In genomic region chr19:19185853-19186728, GRCh38 we compare ENCODE assay signal across 8 cellular contexts. TPM values are rescaled to one million over a fixed set of nuclear protein-coding genes. Genes with fewer than 3 reads are reported as not detected.
DNase-seq lines count a peak whose midpoint lies in the region; ATAC-seq and TF ChIP-seq lines count a peak whose summit lies in the region.

No MANE protein-coding gene starts in this region.

- peaks cover 16% of the 10 kb centered on the region for H3K4me1 ChIP-seq in CD4-positive, CD25-positive, alpha-beta regulatory T cell (ENCODE audit: control insufficient read depth, insufficient read depth, low read length, poor library complexity, severe bottlenecking)
- H3K4me1 ChIP-seq in SK-N-SH (ENCODE audit: control insufficient read depth in 1 of 2, insufficient read depth in 2 of 2, low read depth in 1 of 2, low read length in 1 of 2), result peaks cover 6 to 8% of the 10 kb centered on the region in 2 experiments; a peak in 2 of 4 replicates

- no peaks in the 10 kb centered on the region for H3K27me3 ChIP-seq in CD4-positive, CD25-positive, alpha-beta regulatory T cell (ENCODE audit: control insufficient read depth, insufficient read depth, low read length)
- H3K27me3 ChIP-seq in HL-60 (ENCODE audit: insufficient read depth, poor library complexity, severe bottlenecking) (no peaks in the 10 kb centered on the region), SK-N-SH (ENCODE audit: insufficient read depth) (no peaks in the 10 kb centered on the region)

- ATAC-seq in CD4-positive, CD25-positive, alpha-beta regulatory T cell (ENCODE audit: low read depth in 2 of 2), result peak; percentile 77 to 84
- ATAC-seq in GM21619 (IDR thresholded peaks at IDR 0.05; ENCODE audit: unreplicated experiment), result no peak
- no peak for ATAC-seq in HG03095 (IDR thresholded peaks at IDR 0.05; ENCODE audit: unreplicated experiment)

- no peaks in the 10 kb centered on the region for H3F3A ChIP-seq in SK-N-SH (replicated peaks; ENCODE audit: insufficient read depth)

- POLR2A ChIA-PET in SK-N-SH (lab: Yijun Ruan, JAX), result no interaction called here

- TF ChIP-seq RAD21 in SK-N-SH (IDR thresholded peaks at IDR 0.05; ENCODE audit: low read length), result peak; percentile 67

- TF ChIP-seq EP300 in SK-N-SH (IDR thresholded peaks at IDR 0.05; ENCODE audit: borderline replicate concordance in 1 of 2, low read depth in 1 of 2, low read length in 1 of 2), result no peak

- H2AFZ ChIP-seq in SK-N-SH (ENCODE audit: low read depth), result no peak overlapping the region

- no peaks in the 10 kb centered on the region for H4K20me1 ChIP-seq in SK-N-SH (ENCODE audit: insufficient read depth)

- H3K9ac ChIP-seq in SK-N-SH, result no peak overlapping the region

- no peaks in the 10 kb centered on the region for H3K9me3 Mint-ChIP-seq in CD4-positive, CD25-positive, alpha-beta regulatory T cell
- peaks cover 3% of the 10 kb centered on the region for H3K9me3 Mint-ChIP-seq in activated naive CD4-positive, alpha-beta T cell treated with anti-CD3 and anti-CD28 coated beads for 36 hours

- TF ChIP-seq CTCF in HL-60 (IDR thresholded peaks at IDR 0.05; ENCODE audit: insufficient read depth, low read length), result no peak
- TF ChIP-seq CTCF in SK-N-SH (IDR thresholded peaks at IDR 0.05), result peak; percentile 72

- H3K4me1 Mint-ChIP-seq in CD4-positive, CD25-positive, alpha-beta regulatory T cell, result peaks cover 0 to 38% (median 23%) of the 10 kb centered on the region in 4 donors
- peaks cover 33% of the 10 kb centered on the region for H3K4me1 Mint-ChIP-seq in activated naive CD4-positive, alpha-beta T cell treated with anti-CD3 and anti-CD28 coated beads for 36 hours (ENCODE audit: low read depth)

- H3K4me2 ChIP-seq in SK-N-SH, result no peak overlapping the region

- peak overlapping the region in 2 of 3 donors; percentile 12 to 44 for H3K27ac Mint-ChIP-seq in CD4-positive, CD25-positive, alpha-beta regulatory T cell
- peak overlapping the region; percentile 34 for H3K27ac Mint-ChIP-seq in activated naive CD4-positive, alpha-beta T cell treated with anti-CD3 and anti-CD28 coated beads for 36 hours

- CTCF ChIA-PET in SK-N-SH (lab: Yijun Ruan, JAX), result interaction anchor here (0.6 to 5.5 kb wide), 11 partner anchors 9 to 305 kb away, joined by 3 to 27 read pairs (median 4); no protein-coding TSS in a partner anchor
- CTCF ChIA-PET in activated naive CD4-positive, alpha-beta T cell treated with anti-CD3 and anti-CD28 coated beads for 36 hours (lab: Charles Lee), result interaction anchor here (0.5 to 2.5 kb wide), 7 partner anchors 9 to 213 kb away, joined by 3 to 10 read pairs (median 3); partner anchors contain the start of gene NR2C2AP

- H3K9me2 ChIP-seq in SK-N-SH, result no peaks in the 10 kb centered on the region

- H3K27ac ChIP-seq in CD4-positive, CD25-positive, alpha-beta regulatory T cell (ENCODE audit: insufficient read depth, low read length, poor library complexity, severe bottlenecking), result no peak overlapping the region
- peak overlapping the region; percentile 92 for H3K27ac ChIP-seq in HL-60 (replicated peaks)
- H3K27ac ChIP-seq in SK-N-SH (ENCODE audit: low read depth in 2 of 2, low read length in 1 of 2), result no peak overlapping the region

- DNase-seq in CD4-positive, CD25-positive, alpha-beta regulatory T cell, result peak; percentile 46 to 69 (median 60)
- DNase-seq in HL-60 (ENCODE audit: low read depth in 1 of 2, low spot score in 1 of 2) (peak; percentile 92 to 95), SK-N-SH (peak; percentile 83), iPS-NIHi7 (ENCODE audit: extremely low spot score) (peak; percentile 86)
- peak; percentile 68 for DNase-seq in activated naive CD4-positive, alpha-beta T cell treated with anti-CD3 and anti-CD28 coated beads for 36 hours
- peak; percentile 41 to 69 (median 43) for DNase-seq in stimulated activated CD4-positive, alpha-beta T cell treated with anti-CD3 and anti-CD28 coated beads, TNF-alpha, amount 100 ng/mL, for 48 hours (ENCODE audit: low read depth in 3 of 3)

- H3K36me3 Mint-ChIP-seq in CD4-positive, CD25-positive, alpha-beta regulatory T cell, result peaks cover 19% of the 10 kb centered on the region
- peaks cover 18% of the 10 kb centered on the region for H3K36me3 Mint-ChIP-seq in activated naive CD4-positive, alpha-beta T cell treated with anti-CD3 and anti-CD28 coated beads for 36 hours (ENCODE audit: low read depth)

- H3K4me3 ChIP-seq in CD4-positive, CD25-positive, alpha-beta regulatory T cell (ENCODE audit: low read depth, low read length), result no peak overlapping the region
- H3K4me3 ChIP-seq in HL-60 (replicated peaks; ENCODE audit: insufficient read depth, low read length) (no peak overlapping the region), SK-N-SH (ENCODE audit: low read depth in 2 of 2, low read length in 1 of 2) (no peak overlapping the region; a peak in 1 of 4 replicates)

- peak overlapping the region in 2 of 4 donors; percentile 68 to 75 for H3K4me3 Mint-ChIP-seq in CD4-positive, CD25-positive, alpha-beta regulatory T cell
- no peak overlapping the region for H3K4me3 Mint-ChIP-seq in activated naive CD4-positive, alpha-beta T cell treated with anti-CD3 and anti-CD28 coated beads for 36 hours

- H3K27me3 Mint-ChIP-seq in CD4-positive, CD25-positive, alpha-beta regulatory T cell, result no peaks in the 10 kb centered on the region
- no peaks in the 10 kb centered on the region for H3K27me3 Mint-ChIP-seq in activated naive CD4-positive, alpha-beta T cell treated with anti-CD3 and anti-CD28 coated beads for 36 hours (ENCODE audit: low read depth)

- 68% methylated on average over 5 of the region's 9 CpGs for WGBS in SK-N-SH (ENCODE audit: low lambda C conversion rate)

- intact Hi-C loops in activated naive CD4-positive, alpha-beta T cell treated with anti-CD3 and anti-CD28 coated beads for 36 hours (cut with micrococcal nuclease), result loop anchor here (1.0 kb wide), 2 partner anchors 39 to 175 kb away; no protein-coding TSS in a partner anchor

- H3K9me3 ChIP-seq in CD4-positive, CD25-positive, alpha-beta regulatory T cell (ENCODE audit: control insufficient read depth in 2 of 2, low read length in 2 of 2), result no peaks in the 10 kb centered on the region
- H3K9me3 ChIP-seq in SK-N-SH, result no peaks in the 10 kb centered on the region

- peaks cover 34% of the 10 kb centered on the region for H3K79me2 ChIP-seq in SK-N-SH (ENCODE audit: insufficient read depth)

- peaks cover 20% of the 10 kb centered on the region for H3K36me3 ChIP-seq in CD4-positive, CD25-positive, alpha-beta regulatory T cell (ENCODE audit: control insufficient read depth, insufficient read depth, low read length)
- H3K36me3 ChIP-seq in SK-N-SH (replicated peaks in 1 of 2; ENCODE audit: control insufficient read depth in 1 of 2, insufficient read depth in 2 of 2, low read length in 1 of 2), result peaks cover 0 to 8% of the 10 kb centered on the region in 2 experiments

TF ChIP-seq in SK-N-SH, 30 proteins besides CTCF, POLR2A, EP300 and RAD21:
- TF ChIP-seq FOXJ3 (CRISPR knock-in tag; IDR thresholded peaks at IDR 0.05) (no peak), GATA2 (CRISPR knock-in tag; IDR thresholded peaks at IDR 0.05) (no peak), TCF12 (IDR thresholded peaks at IDR 0.05) (no peak), RXRA (IDR thresholded peaks at IDR 0.05; ENCODE audit: borderline replicate concordance, low read depth) (no peak), RCOR1 (IDR thresholded peaks at IDR 0.05; ENCODE audit: low read length) (no peak), SMC3 (IDR thresholded peaks at IDR 0.05; ENCODE audit: low read depth, low read length) (peak; percentile 39)

RNA-seq across cellular contexts. Expression of gene BORCS8, which starts 5.9 kb away (rescaled TPM):
- 27.4 TPM for total RNA-seq in CD4-positive, CD25-positive, alpha-beta regulatory T cell
- 10 to 100 TPM; 20.1 to 28.4 (median 21.8) TPM for polyA plus RNA-seq in CD4-positive, CD25-positive, alpha-beta regulatory T cell
- 33.7 and 36.4 TPM in 2 replicates for polyA plus RNA-seq in SK-N-SH (2012; rRNA removed)
- polyA plus RNA-seq in SK-N-SH (2012; cell fraction: cytosol; rRNA removed), result 21.3 and 26.1 TPM in 2 replicates
- polyA plus RNA-seq in SK-N-SH (2012; cell fraction: nucleus; rRNA removed), result 44.0 and 46.3 TPM in 2 replicates
- total RNA-seq in activated naive CD4-positive, alpha-beta T cell treated with anti-CD3 and anti-CD28 coated beads for 36 hours, result 10 to 100 TPM; 14.0 to 16.1 TPM

RNA-seq across cellular contexts. Expression of gene RFXANK, which starts 6.0 kb away (rescaled TPM):
- total RNA-seq in CD4-positive, CD25-positive, alpha-beta regulatory T cell, result 62.1 TPM
- 100 to 1,000 TPM in 1 of 4 donors, 10 to 100 TPM in 3; 59.1 to 103 (median 80.7) TPM for polyA plus RNA-seq in CD4-positive, CD25-positive, alpha-beta regulatory T cell
- polyA plus RNA-seq in SK-N-SH (2012; rRNA removed), result 98.2 and 117 TPM in 2 replicates
- polyA plus RNA-seq in SK-N-SH (2012; cell fraction: cytosol; rRNA removed), result 44.4 and 60.1 TPM in 2 replicates
- polyA plus RNA-seq in SK-N-SH (2012; cell fraction: nucleus; rRNA removed), result 268 and 280 TPM in 2 replicates
- 10 to 100 TPM; 48.4 to 49.3 TPM for total RNA-seq in activated naive CD4-positive, alpha-beta T cell treated with anti-CD3 and anti-CD28 coated beads for 36 hours

RNA-seq across cellular contexts. Expression of gene MEF2B, which starts 16.0 kb away (rescaled TPM):
- 3.5 TPM for total RNA-seq in CD4-positive, CD25-positive, alpha-beta regulatory T cell
- polyA plus RNA-seq in CD4-positive, CD25-positive, alpha-beta regulatory T cell, result under 1 TPM in 1 of 4 donors, not detected in 3; 0.30 TPM
- polyA plus RNA-seq in SK-N-SH (2012; rRNA removed), result 1.0 and 1.1 TPM in 2 replicates
- 0.40 and 0.55 TPM in 2 replicates for polyA plus RNA-seq in SK-N-SH (2012; cell fraction: cytosol; rRNA removed)
- polyA plus RNA-seq in SK-N-SH (2012; cell fraction: nucleus; rRNA removed), result 4.3 and 4.6 TPM in 2 replicates
- total RNA-seq in activated naive CD4-positive, alpha-beta T cell treated with anti-CD3 and anti-CD28 coated beads for 36 hours, result 1 to 10 TPM; 3.1 to 4.6 TPM

RNA-seq across cellular contexts. Expression of gene NR2C2AP, which starts 17.1 kb away (rescaled TPM):
- 17.6 TPM for total RNA-seq in CD4-positive, CD25-positive, alpha-beta regulatory T cell
- polyA plus RNA-seq in CD4-positive, CD25-positive, alpha-beta regulatory T cell, result 10 to 100 TPM; 20.6 to 31.2 (median 26.8) TPM
- 21.2 and 21.9 TPM in 2 replicates for polyA plus RNA-seq in SK-N-SH (2012; rRNA removed)
- polyA plus RNA-seq in SK-N-SH (2012; cell fraction: cytosol; rRNA removed), result 14.0 and 17.5 TPM in 2 replicates
- 32.1 and 33.6 TPM in 2 replicates for polyA plus RNA-seq in SK-N-SH (2012; cell fraction: nucleus; rRNA removed)
- 10 to 100 TPM; 32.4 to 34.2 TPM for total RNA-seq in activated naive CD4-positive, alpha-beta T cell treated with anti-CD3 and anti-CD28 coated beads for 36 hours

RNA-seq across cellular contexts. Expression of gene NCAN, which starts 25.7 kb away (rescaled TPM):
- not detected for total RNA-seq in CD4-positive, CD25-positive, alpha-beta regulatory T cell
- not detected for polyA plus RNA-seq in CD4-positive, CD25-positive, alpha-beta regulatory T cell
- polyA plus RNA-seq in SK-N-SH (2012; rRNA removed), result 0.03 and 0.10 TPM in 2 replicates
- 0.16 and 0.17 TPM in 2 replicates for polyA plus RNA-seq in SK-N-SH (2012; cell fraction: cytosol; rRNA removed)
- polyA plus RNA-seq in SK-N-SH (2012; cell fraction: nucleus; rRNA removed), result 0.07 and 0.18 TPM in 2 replicates
- total RNA-seq in activated naive CD4-positive, alpha-beta T cell treated with anti-CD3 and anti-CD28 coated beads for 36 hours, result not detected

Comparison
In these comparisons a context has a peak if more than half of its experiments do, and no peak if none do; other contexts are left out.
1. ATAC-seq: peak in CD4-positive, CD25-positive, alpha-beta regulatory T cell (2 of 2); none in GM21619 (single experiment) and HG03095 (single experiment).
2. DNase-seq: peak in every context shown above with its lines; median percentile 94 in HL-60; 86 in iPS-NIHi7; 83 in SK-N-SH; 68 in activated naive CD4-positive, alpha-beta T cell treated with anti-CD3 and anti-CD28 coated beads for 36 hours; 60 in CD4-positive, CD25-positive, alpha-beta regulatory T cell; 43 in stimulated activated CD4-positive, alpha-beta T cell treated with anti-CD3 and anti-CD28 coated beads, TNF-alpha, amount 100 ng/mL, for 48 hours.